ENCODE assay signal across 13 cellular contexts in the genomic region with DNA sequence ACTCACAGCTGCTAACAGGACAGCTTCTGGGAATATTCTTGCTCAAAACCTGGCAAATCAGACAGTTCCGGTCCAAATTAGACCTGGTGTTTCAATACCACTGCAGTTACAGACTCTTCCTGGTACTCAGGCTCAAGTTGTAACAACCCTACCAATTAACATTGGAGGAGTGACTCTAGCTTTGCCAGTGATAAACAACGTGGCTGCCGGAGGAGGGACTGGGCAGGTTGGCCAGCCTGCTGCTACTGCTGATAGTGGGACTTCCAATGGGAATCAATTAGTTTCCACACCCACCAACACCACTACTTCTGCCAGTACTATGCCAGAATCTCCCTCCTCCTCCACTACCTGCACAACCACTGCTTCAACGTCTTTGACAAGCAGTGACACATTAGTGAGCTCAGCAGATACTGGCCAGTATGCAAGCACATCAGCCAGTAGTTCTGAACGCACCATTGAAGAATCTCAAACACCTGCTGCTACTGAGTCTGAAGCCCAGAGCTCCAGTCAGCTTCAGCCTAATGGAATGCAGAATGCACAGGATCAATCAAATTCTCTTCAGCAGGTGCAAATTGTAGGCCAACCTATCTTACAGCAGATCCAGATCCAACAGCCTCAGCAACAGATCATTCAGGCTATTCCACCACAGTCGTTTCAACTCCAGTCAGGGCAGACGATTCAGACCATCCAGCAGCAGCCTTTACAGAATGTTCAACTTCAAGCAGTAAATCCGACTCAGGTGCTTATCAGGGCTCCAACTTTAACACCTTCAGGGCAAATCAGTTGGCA. TPM values are rescaled to one million over a fixed set of nuclear protein-coding genes. Genes with fewer than 3 reads are reported as not detected.
DNase-seq lines count a peak whose midpoint lies in the region; ATAC-seq, FAIRE-seq and TF ChIP-seq lines count a peak whose summit lies in the region.
"Had no signal": no experiment of that assay in that cellular context is flagged by ENCODE, and none has a peak within 500 bp of the region (broad histone marks: within the 10 kb centered on the region; RNA-seq: fewer than 3 reads in every experiment).

No MANE protein-coding gene starts in this region.

- H3K27ac ChIP-seq in pancreas, result peak overlapping the region in 1 of 4 donors; percentile 26
- H3K27ac ChIP-seq: SJSA1 had no signal

- no peak overlapping the region for H3K4me3 ChIP-seq in NB4 (ENCODE audit: low read depth, low read length)
- peak overlapping the region in 1 of 4 donors; percentile 4 for H3K4me3 ChIP-seq in pancreas
- H3K4me3 ChIP-seq: lung, SJSA1, smooth muscle cell had no signal

- peaks cover 0 to 36% (median 24%) of the 10 kb centered on the region in 3 donors for H3K4me1 ChIP-seq in pancreas

- no peaks in the 10 kb centered on the region for H3K9me3 Mint-ChIP-seq in central memory CD8-positive, alpha-beta T cell

- TF ChIP-seq CTCF in NB4 (IDR thresholded peaks at IDR 0.05; ENCODE audit: low read depth, low read length) (no peak), pancreas (IDR thresholded peaks at IDR 0.05) (no peak)

- H3K36me3 Mint-ChIP-seq in central memory CD8-positive, alpha-beta T cell (ENCODE audit: insufficient read depth), result peaks cover 20% of the 10 kb centered on the region

- H3K36me3 ChIP-seq in pancreas, result no peaks in the 10 kb centered on the region

- DNase-seq in NCI-H345 (lab: John Stamatoyannopoulos, UW) (peak; percentile 27), NCI-H345 treated with DMSO at 0.1 percent for 48 hours (lab: John Stamatoyannopoulos, UW; ENCODE audit: unreplicated experiment) (no peak), NB4 (ENCODE audit: low read depth) (peak; percentile 11), pancreas (peak in 4 of 6 donors; percentile 21 to 40 (median 30)), kidney glomerular epithelial cell (lab: John Stamatoyannopoulos, UW) (no peak), Kasumi-1 (lab: John Stamatoyannopoulos, UW) (no peak)
- DNase-seq in central memory CD8-positive, alpha-beta T cell (ENCODE audit: low spot score in 2 of 2), result no peak
- DNase-seq: GF-D8, NCI-H2081 treated with DMSO at 0.1 percent for 48 hours had no signal

- intact Hi-C loops in pancreas (cut with DNase I), result no loop called here

- no peak overlapping the region for H3K27ac Mint-ChIP-seq in central memory CD8-positive, alpha-beta T cell (ENCODE audit: low read depth)

- WGBS in pancreas, 2 donors, result 15 to 20% methylated on average over 8 of the region's 8 CpGs

- H3K4me3 Mint-ChIP-seq in central memory CD8-positive, alpha-beta T cell, result peak overlapping the region; percentile 99

- ATAC-seq in central memory CD8-positive, alpha-beta T cell (replicated peaks; ENCODE audit: extremely low read depth, poor library complexity, severe bottlenecking), result no peak
- ATAC-seq in pancreas (no peak), GM21390 (IDR thresholded peaks at IDR 0.05; ENCODE audit: unreplicated experiment) (no peak)

- H3K27me3 Mint-ChIP-seq in central memory CD8-positive, alpha-beta T cell, result no peaks in the 10 kb centered on the region

- no peaks in the 10 kb centered on the region for H3K27me3 ChIP-seq in pancreas
- H3K27me3 ChIP-seq: SJSA1 had no signal

- no peak for FAIRE-seq in pancreas (lab: Jason Lieb, UNC)

- TF ChIP-seq POLR2A in NB4 (IDR thresholded peaks at IDR 0.05; ENCODE audit: extremely low read depth, insufficient read length), result no peak

- H3K9me3 ChIP-seq in pancreas, result no peaks in the 10 kb centered on the region
- H3K9me3 ChIP-seq: SJSA1 had no signal

- H3K4me1 Mint-ChIP-seq in central memory CD8-positive, alpha-beta T cell, result peaks cover 70% of the 10 kb centered on the region

RNA-seq across cellular contexts. Expression of a gene that starts 2.1 kb away (rescaled TPM):
- total RNA-seq in pancreas, result 1 to 10 TPM; 3.0 to 5.1 (median 3.5) TPM
- polyA plus RNA-seq in pancreas, result 1 to 10 TPM; 1.3 to 2.8 TPM

Comparison
In these comparisons a context has a peak if more than half of its experiments do, and no peak if none do; other contexts are left out.
1. DNase-seq: peak in NCI-H345 (single experiment), NB4 (single experiment) and pancreas (4 of 6); none in NCI-H345 treated with DMSO at 0.1 percent for 48 hours (single experiment), central memory CD8-positive, alpha-beta T cell (0 of 2), kidney glomerular epithelial cell (single experiment) and Kasumi-1 (0 of 2).